In genomic region chr6:129750390-129750789, GRCh38 we compare ENCODE assay signal across 10 cellular contexts. TPM values are rescaled to one million over a fixed set of nuclear protein-coding genes. Genes with fewer than 3 reads are reported as not detected.
A peak's percentile ranks its signal among the peaks of the same experiment; 100 is the strongest.
DNase-seq lines count a peak whose midpoint lies in the region; ATAC-seq, FAIRE-seq and TF ChIP-seq lines count a peak whose summit lies in the region.
"Had no signal": no experiment of that assay in that cellular context is flagged by ENCODE, and none has a peak within 500 bp of the region (broad histone marks: within the 10 kb centered on the region; RNA-seq: fewer than 3 reads in every experiment).

No MANE protein-coding gene starts in this region.

- H3K9me3 Mint-ChIP-seq in activated CD8-positive, alpha-beta memory T cell treated with anti-CD3 and anti-CD28 coated beads, Interleukin-2, amount 10 ng/mL, durations not matched to agents 7 days and 5 days (ENCODE audit: low read depth): no peaks in the 10 kb centered on the region
- no peaks in the 10 kb centered on the region for H3K9me3 Mint-ChIP-seq in stimulated activated effector memory CD8-positive, alpha-beta T cell treated with anti-CD3 and anti-CD28 coated beads, Interleukin-12 subunit alpha, Interleukin-12 subunit beta, amount 100 ng/mL, for 72 hours

- H3K4me3 ChIP-seq in RWPE2 (ENCODE audit: severe bottlenecking): no peak overlapping the region
- H3K4me3 ChIP-seq in effector memory CD4-positive, alpha-beta T cell (ENCODE audit: insufficient read depth, low read depth, low read length, poor library complexity, severe bottlenecking): no peak overlapping the region

- H3K4me1 ChIP-seq in RWPE2 (ENCODE audit: insufficient read depth, poor library complexity, severe bottlenecking): peaks cover 50% of the 10 kb centered on the region
- peaks cover 35% of the 10 kb centered on the region for H3K4me1 ChIP-seq in effector memory CD4-positive, alpha-beta T cell (ENCODE audit: control insufficient read depth, insufficient read depth, low read length, poor library complexity, severe bottlenecking)

- no peaks in the 10 kb centered on the region for H3K27me3 ChIP-seq in RWPE2 (ENCODE audit: insufficient read depth, poor library complexity, severe bottlenecking)
- no peaks in the 10 kb centered on the region for H3K27me3 ChIP-seq in effector memory CD4-positive, alpha-beta T cell (replicated peaks; ENCODE audit: control insufficient read depth, insufficient read depth, low read length, poor library complexity, severe bottlenecking)

- peak overlapping the region; percentile 92 for H3K27ac Mint-ChIP-seq in activated CD8-positive, alpha-beta memory T cell treated with anti-CD3 and anti-CD28 coated beads, Interleukin-2, amount 10 ng/mL, durations not matched to agents 7 days and 5 days
- peak overlapping the region; percentile 72 for H3K27ac Mint-ChIP-seq in stimulated activated effector memory CD8-positive, alpha-beta T cell treated with anti-CD3 and anti-CD28 coated beads, Interleukin-12 subunit alpha, Interleukin-12 subunit beta, amount 100 ng/mL, for 72 hours

- no peak for TF ChIP-seq CTCF in RWPE2 (IDR thresholded peaks at IDR 0.05; ENCODE audit: poor library complexity, severe bottlenecking)

- TF ChIP-seq POLR2A in H54 (IDR thresholded peaks at IDR 0.05; ENCODE audit: low read depth, low read length): no peak

- H3K9me3 ChIP-seq in RWPE2 (ENCODE audit: severe bottlenecking): no peaks in the 10 kb centered on the region
- no peaks in the 10 kb centered on the region for H3K9me3 ChIP-seq in effector memory CD4-positive, alpha-beta T cell (ENCODE audit: control insufficient read depth, low read length)

- H3K27me3 Mint-ChIP-seq in activated CD8-positive, alpha-beta memory T cell treated with anti-CD3 and anti-CD28 coated beads, Interleukin-2, amount 10 ng/mL, durations not matched to agents 7 days and 5 days: no peaks in the 10 kb centered on the region

- CTCF ChIA-PET in activated CD8-positive, alpha-beta memory T cell treated with anti-CD3 and anti-CD28 coated beads, Interleukin-2, amount 10 ng/mL, durations not matched to agents 7 days and 5 days (lab: Charles Lee): interaction anchor here (1.2 to 3.1 kb wide), 13 partner anchors 15 to 271 kb away, joined by 3 to 19 read pairs (median 5); no protein-coding TSS in a partner anchor

- H3K36me3 Mint-ChIP-seq in activated CD8-positive, alpha-beta memory T cell treated with anti-CD3 and anti-CD28 coated beads, Interleukin-2, amount 10 ng/mL, durations not matched to agents 7 days and 5 days: peaks cover 1% of the 10 kb centered on the region
- H3K36me3 Mint-ChIP-seq in stimulated activated effector memory CD8-positive, alpha-beta T cell treated with anti-CD3 and anti-CD28 coated beads, Interleukin-12 subunit alpha, Interleukin-12 subunit beta, amount 100 ng/mL, for 72 hours: no peaks in the 10 kb centered on the region

- ATAC-seq in activated CD8-positive, alpha-beta memory T cell treated with anti-CD3 and anti-CD28 coated beads, Interleukin-2, amount 10 ng/mL, durations not matched to agents 7 days and 5 days: no peak
- ATAC-seq in RWPE2 (ENCODE audit: low read depth): no peak
- ATAC-seq in stimulated activated effector memory CD8-positive, alpha-beta T cell treated with anti-CD3 and anti-CD28 coated beads, Interleukin-12 subunit alpha, Interleukin-12 subunit beta, amount 100 ng/mL, for 72 hours: no peak
- no peak for ATAC-seq in HG02678 (IDR thresholded peaks at IDR 0.05; ENCODE audit: unreplicated experiment)

- no peak for FAIRE-seq in H54 (lab: Jason Lieb, UNC)

- no peaks in the 10 kb centered on the region for H3K36me3 ChIP-seq in RWPE2 (ENCODE audit: low read depth)
- no peaks in the 10 kb centered on the region for H3K36me3 ChIP-seq in effector memory CD4-positive, alpha-beta T cell (ENCODE audit: control insufficient read depth, insufficient read depth, low read length)

- no peak for DNase-seq in activated CD8-positive, alpha-beta memory T cell treated with anti-CD3 and anti-CD28 coated beads, Interleukin-2, amount 10 ng/mL, durations not matched to agents 7 days and 5 days
- no peak for DNase-seq in activated CD8-positive, alpha-beta memory T cell treated with anti-CD3 and anti-CD28 coated beads for 24 hours
- DNase-seq in RWPE2 (ENCODE audit: low spot score) (no peak), NCI-H748 (lab: John Stamatoyannopoulos, UW; ENCODE audit: unreplicated experiment) (no peak), H54 (ENCODE audit: insufficient read length, low spot score) (no peak)
- DNase-seq in effector memory CD4-positive, alpha-beta T cell: no peak
- no peak for DNase-seq in stimulated activated effector memory CD8-positive, alpha-beta T cell treated with anti-CD3 and anti-CD28 coated beads, Interleukin-12 subunit alpha, Interleukin-12 subunit beta, amount 100 ng/mL, for 72 hours (ENCODE audit: low spot score in 2 of 2)
- DNase-seq: NCI-H69, T-helper 9 cell had no signal

- no peak overlapping the region for H3K4me3 Mint-ChIP-seq in activated CD8-positive, alpha-beta memory T cell treated with anti-CD3 and anti-CD28 coated beads, Interleukin-2, amount 10 ng/mL, durations not matched to agents 7 days and 5 days
- H3K4me3 Mint-ChIP-seq in stimulated activated effector memory CD8-positive, alpha-beta T cell treated with anti-CD3 and anti-CD28 coated beads, Interleukin-12 subunit alpha, Interleukin-12 subunit beta, amount 100 ng/mL, for 72 hours: peak overlapping the region; percentile 40

- H3K27ac ChIP-seq in RWPE2 (ENCODE audit: poor library complexity, severe bottlenecking): peak overlapping the region; percentile 100
- peak overlapping the region; percentile 53 for H3K27ac ChIP-seq in effector memory CD4-positive, alpha-beta T cell (ENCODE audit: insufficient read depth, low read length, poor library complexity, severe bottlenecking)

- H3K4me1 Mint-ChIP-seq in activated CD8-positive, alpha-beta memory T cell treated with anti-CD3 and anti-CD28 coated beads, Interleukin-2, amount 10 ng/mL, durations not matched to agents 7 days and 5 days: peaks cover 44% of the 10 kb centered on the region
- peaks cover 33% of the 10 kb centered on the region for H3K4me1 Mint-ChIP-seq in stimulated activated effector memory CD8-positive, alpha-beta T cell treated with anti-CD3 and anti-CD28 coated beads, Interleukin-12 subunit alpha, Interleukin-12 subunit beta, amount 100 ng/mL, for 72 hours

RNA-seq across cellular contexts. Expression of gene ARHGAP18, which starts 40.4 kb away (rescaled TPM):
- 10 to 100 TPM; 14.1 to 20.8 TPM for total RNA-seq in activated CD8-positive, alpha-beta memory T cell treated with anti-CD3 and anti-CD28 coated beads, Interleukin-2, amount 10 ng/mL, durations not matched to agents 7 days and 5 days
